In genomic region chr13:78829821-78830220, GRCh38 we compare ENCODE assay signal across 32 cellular contexts.
"Had no signal": no experiment of that assay in that cellular context is flagged by ENCODE, and none has a peak within 500 bp of the region (broad histone marks: within the 10 kb centered on the region; RNA-seq: fewer than 3 reads in every experiment).

No MANE protein-coding gene starts in this region.

- ATAC-seq: activated CD4-positive, CD25-positive, alpha-beta regulatory T cell treated with anti-CD3 and anti-CD28 coated beads, Interleukin-2, amount 50 U/mL, for 24 hours; activated CD8-positive, alpha-beta T cell treated with anti-CD3 and anti-CD28 coated beads for 36 hours; activated naive CD8-positive, alpha-beta T cell treated with anti-CD3 and anti-CD28 coated beads, Interleukin-2, amount 50 U/mL, for 24 hours; body of pancreas; esophagus mucosa; gastrocnemius medialis; heart left ventricle; T-helper 17 cell had no signal

- DNase-seq: activated B cell treated with CpG ODN at 0.5 μM for 24 hours; activated CD4-positive, alpha-beta T cell treated with anti-CD3 and anti-CD28 coated beads for 48 hours; activated CD4-positive, alpha-beta T cell treated with anti-CD3 and anti-CD28 coated beads, Interleukin-2, amount 50 U/mL, for 1 hour; activated CD4-positive, alpha-beta T cell treated with anti-CD3 and anti-CD28 coated beads, Interleukin-2, amount 50 U/mL, for 48 hours; activated CD8-positive, alpha-beta memory T cell treated with anti-CD3 and anti-CD28 coated beads for 24 hours; activated CD8-positive, alpha-beta T cell treated with anti-CD3 and anti-CD28 coated beads for 36 hours; activated effector memory CD4-positive, alpha-beta T cell treated with anti-CD3 and anti-CD28 coated beads, Interleukin-2, amount 50 U/mL, for 16 hours; activated naive CD4-positive, alpha-beta T cell treated with anti-CD3 and anti-CD28 coated beads for 36 hours; activated naive CD8-positive, alpha-beta T cell treated with anti-CD3 and anti-CD28 coated beads for 36 hours; activated naive CD8-positive, alpha-beta T cell treated with anti-CD3 and anti-CD28 coated beads, Interleukin-2, amount 50 U/mL, for 24 hours; activated T-cell treated with anti-CD3 and anti-CD28 coated beads, Interleukin-2, amount 50 U/mL, for 1 hour; activated T-cell treated with anti-CD3 and anti-CD28 coated beads, Interleukin-2, amount 50 U/mL, for 48 hours; adrenal gland; amygdala; aorta; body of pancreas; caudate nucleus; colonic mucosa; effector CD8-positive, alpha-beta T cell; foreskin fibroblast; gastrocnemius medialis; glutamatergic neuron; heart left ventricle; T-helper 1 cell; T-helper 17 cell had no signal

- H3K4me3 ChIP-seq: adrenal gland, body of pancreas, colonic mucosa, gastrocnemius medialis, heart left ventricle had no signal

- H3K36me3 Mint-ChIP-seq: activated naive CD4-positive, alpha-beta T cell treated with anti-CD3 and anti-CD28 coated beads, Interleukin-2, amount 50 U/mL, for 24 hours; activated naive CD8-positive, alpha-beta T cell treated with anti-CD3 and anti-CD28 coated beads for 36 hours had no signal

- H3K4me1 ChIP-seq: adrenal gland, body of pancreas, colonic mucosa, gastrocnemius medialis, heart left ventricle had no signal

- H3K4me3 Mint-ChIP-seq: activated B cell treated with CpG ODN at 0.5 μM for 24 hours; activated CD8-positive, alpha-beta T cell treated with anti-CD3 and anti-CD28 coated beads for 36 hours; activated naive CD4-positive, alpha-beta T cell treated with anti-CD3 and anti-CD28 coated beads for 36 hours; activated naive CD4-positive, alpha-beta T cell treated with anti-CD3 and anti-CD28 coated beads, Interleukin-2, amount 50 U/mL, for 24 hours; activated naive CD8-positive, alpha-beta T cell treated with anti-CD3 and anti-CD28 coated beads for 36 hours; activated naive CD8-positive, alpha-beta T cell treated with anti-CD3 and anti-CD28 coated beads, Interleukin-2, amount 50 U/mL, for 24 hours; activated T-helper 1 cell treated with anti-CD3 and anti-CD28 coated beads, Interleukin-12 subunit alpha, Interleukin-12 subunit beta, Interleukin-2, Interleukin-4 antibody, amounts not matched to agents 30 ng/mL and 10 ng/mL and 1 ng/mL, durations not matched to agents 14 hours and 24 hours and 36 hours; T-helper 17 cell; T-helper 2 cell treated with Interferon-gamma antibody and Interleukin-4, amounts not matched to agents 5 μg/mL and 100 μg/mL, for 36 hours had no signal

- H3K27me3 ChIP-seq: adrenal gland, body of pancreas, colonic mucosa, gastrocnemius medialis had no signal

- H3K9me3 Mint-ChIP-seq: activated B cell treated with CpG ODN at 0.5 μM for 24 hours; activated CD8-positive, alpha-beta T cell treated with anti-CD3 and anti-CD28 coated beads for 36 hours; activated naive CD4-positive, alpha-beta T cell treated with anti-CD3 and anti-CD28 coated beads for 36 hours; activated naive CD4-positive, alpha-beta T cell treated with anti-CD3 and anti-CD28 coated beads, Interleukin-2, amount 50 U/mL, for 24 hours; activated naive CD8-positive, alpha-beta T cell treated with anti-CD3 and anti-CD28 coated beads for 36 hours; activated naive CD8-positive, alpha-beta T cell treated with anti-CD3 and anti-CD28 coated beads, Interleukin-2, amount 50 U/mL, for 24 hours; activated T-helper 1 cell treated with anti-CD3 and anti-CD28 coated beads, Interleukin-12 subunit alpha, Interleukin-12 subunit beta, Interleukin-2, Interleukin-4 antibody, amounts not matched to agents 30 ng/mL and 10 ng/mL and 1 ng/mL, durations not matched to agents 14 hours and 24 hours and 36 hours; activated T-helper 2 cell treated with anti-CD3 and anti-CD28 coated beads, Interferon-gamma antibody, Interleukin-2, Interleukin-4, amounts not matched to agents 10 μg/mL and 5 μg/mL and 100 μg/mL, durations not matched to agents 14 hours and 24 hours and 36 hours; T-helper 2 cell treated with Interferon-gamma antibody and Interleukin-4, amounts not matched to agents 5 μg/mL and 100 μg/mL, for 36 hours had no signal

- H3K9me3 ChIP-seq: adrenal gland, body of pancreas, colonic mucosa, gastrocnemius medialis, heart left ventricle had no signal

- H3K4me1 Mint-ChIP-seq: activated B cell treated with CpG ODN at 0.5 μM for 24 hours; activated naive CD4-positive, alpha-beta T cell treated with anti-CD3 and anti-CD28 coated beads, Interleukin-2, amount 50 U/mL, for 24 hours; activated naive CD8-positive, alpha-beta T cell treated with anti-CD3 and anti-CD28 coated beads for 36 hours; activated naive CD8-positive, alpha-beta T cell treated with anti-CD3 and anti-CD28 coated beads, Interleukin-2, amount 50 U/mL, for 24 hours; T-helper 17 cell had no signal

- H3K27ac ChIP-seq: adrenal gland, body of pancreas, colonic mucosa, gastrocnemius medialis, heart left ventricle, VCaP had no signal

- H3K27ac Mint-ChIP-seq: activated B cell treated with CpG ODN at 0.5 μM for 24 hours; activated CD8-positive, alpha-beta T cell treated with anti-CD3 and anti-CD28 coated beads for 36 hours; activated naive CD4-positive, alpha-beta T cell treated with anti-CD3 and anti-CD28 coated beads for 36 hours; activated naive CD4-positive, alpha-beta T cell treated with anti-CD3 and anti-CD28 coated beads, Interleukin-2, amount 50 U/mL, for 24 hours; activated naive CD8-positive, alpha-beta T cell treated with anti-CD3 and anti-CD28 coated beads for 36 hours; activated naive CD8-positive, alpha-beta T cell treated with anti-CD3 and anti-CD28 coated beads, Interleukin-2, amount 50 U/mL, for 24 hours; activated T-helper 1 cell treated with anti-CD3 and anti-CD28 coated beads, Interleukin-12 subunit alpha, Interleukin-12 subunit beta, Interleukin-2, Interleukin-4 antibody, amounts not matched to agents 30 ng/mL and 10 ng/mL and 1 ng/mL, durations not matched to agents 14 hours and 24 hours and 36 hours; activated T-helper 2 cell treated with anti-CD3 and anti-CD28 coated beads, Interferon-gamma antibody, Interleukin-2, Interleukin-4, amounts not matched to agents 10 μg/mL and 5 μg/mL and 100 μg/mL, durations not matched to agents 14 hours and 24 hours and 36 hours; T-helper 17 cell; T-helper 2 cell treated with Interferon-gamma antibody and Interleukin-4, amounts not matched to agents 5 μg/mL and 100 μg/mL, for 36 hours had no signal

- H3K36me3 ChIP-seq: adrenal gland, colonic mucosa, gastrocnemius medialis, heart left ventricle had no signal
